Comparison of ENCODE assay signal across 17 cellular contexts in the genomic region with DNA sequence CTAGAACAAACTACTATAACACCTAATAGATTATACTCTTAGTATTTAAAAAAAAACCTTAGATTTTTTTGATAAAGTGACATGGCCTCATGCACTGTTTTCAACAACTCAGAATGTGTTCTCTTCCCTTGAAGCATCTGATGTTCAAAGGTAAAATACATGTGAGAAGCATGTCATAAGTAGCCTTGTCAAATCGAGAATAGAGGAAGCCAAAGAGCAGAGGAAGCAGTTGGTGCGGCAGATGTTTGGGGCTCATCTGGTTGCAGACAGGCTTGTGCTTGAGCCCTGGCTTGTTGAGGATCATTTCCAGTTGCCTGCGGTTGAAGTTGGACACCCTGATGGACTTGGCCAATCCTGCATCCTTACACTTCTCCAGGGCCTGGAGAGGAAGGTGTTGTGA.
"Had no signal": no experiment of that assay in that cellular context is flagged by ENCODE, and none has a peak within 500 bp of the region (broad histone marks: within the 10 kb centered on the region; RNA-seq: fewer than 3 reads in every experiment).

No MANE protein-coding gene starts in this region.

- DNase-seq: dermis blood vessel endothelial cell; effector memory CD4-positive, alpha-beta T cell; esophagus squamous epithelium; foreskin melanocyte; natural killer cell; occipital lobe; ovary; psoas muscle; right cardiac atrium; sigmoid colon; stimulated activated CD4-positive, alpha-beta T cell treated with anti-CD3 and anti-CD28 coated beads, Interleukin-4, amount 100 ng/mL, for 4 hours; stimulated activated naive CD8-positive, alpha-beta T cell treated with anti-CD3 and anti-CD28 coated beads, Interleukin-15, Interleukin-2, amounts not matched to agents 100 U/mL and 50 U/mL, for 24 hours; substantia nigra; testis; tibial artery had no signal

- H3K4me3 ChIP-seq: esophagus squamous epithelium, lung, ovary, psoas muscle, sigmoid colon, testis, tibial artery had no signal

- H3K36me3 ChIP-seq: esophagus squamous epithelium, ovary, sigmoid colon, tibial artery had no signal

- H3K27me3 ChIP-seq: esophagus squamous epithelium, ovary, sigmoid colon, testis, tibial artery had no signal

- H3K27ac ChIP-seq: esophagus squamous epithelium, ovary, psoas muscle, sigmoid colon, testis, tibial artery had no signal

- H3K4me1 ChIP-seq: psoas muscle, sigmoid colon, tibial artery had no signal

- ATAC-seq: natural killer cell; psoas muscle; right cardiac atrium; stimulated activated memory B cell treated with anti-CD40 and anti-IgM and Interleukin-4, amounts not matched to agents 10 μg/mL and 1 μg/mL and 100 μg/mL, for 72 hours; stimulated activated naive CD8-positive, alpha-beta T cell treated with anti-CD3 and anti-CD28 coated beads, Interleukin-15, Interleukin-2, amounts not matched to agents 100 U/mL and 50 U/mL, for 24 hours had no signal

- H3K9me3 ChIP-seq: esophagus squamous epithelium, ovary, psoas muscle, sigmoid colon, testis, tibial artery had no signal
